ENCODE assay signal across 11 cellular contexts in the genomic region with DNA sequence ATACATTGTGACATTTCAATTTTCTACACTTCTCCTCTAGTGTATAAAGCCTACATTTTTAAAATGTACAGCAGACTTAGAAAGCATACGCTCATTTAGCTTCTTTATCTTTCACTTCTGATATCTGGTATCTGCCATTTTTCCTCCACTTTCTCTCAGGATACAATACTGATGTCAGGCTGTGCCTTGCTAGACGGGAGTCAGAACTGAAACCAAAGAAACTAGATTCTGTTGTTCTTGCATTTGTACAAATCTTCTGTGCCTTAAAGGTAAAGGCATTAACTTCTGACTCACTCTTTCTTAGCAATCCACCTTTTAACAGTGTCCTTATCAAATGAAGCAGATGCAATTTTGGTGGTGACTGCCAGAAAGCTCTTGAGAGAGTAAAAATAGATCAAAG.
"Had no signal": no experiment of that assay in that cellular context is flagged by ENCODE, and none has a peak within 500 bp of the region (broad histone marks: within the 10 kb centered on the region; RNA-seq: fewer than 3 reads in every experiment).

No MANE protein-coding gene starts in this region.

- H3K9me3 ChIP-seq: tibial artery, uterus had no signal

- DNase-seq: activated CD4-positive, alpha-beta T cell treated with anti-CD3 and anti-CD28 coated beads for 4 hours; activated naive CD4-positive, alpha-beta T cell; aorta; foreskin melanocyte; head of caudate nucleus; kidney; stimulated activated CD4-positive, alpha-beta T cell treated with anti-CD3 and anti-CD28 coated beads, Interleukin-4, amount 100 ng/mL, for 24 hours; T-helper 9 cell; tibial artery; uterus had no signal

- H3K27me3 ChIP-seq: tibial artery, uterus had no signal

- H3K4me3 ChIP-seq: tibial artery, uterus had no signal

- H3K4me3 Mint-ChIP-seq: activated T-helper 1 cell treated with anti-CD3 and anti-CD28 coated beads, Interleukin-12 subunit alpha, Interleukin-12 subunit beta, Interleukin-2, Interleukin-4 antibody, amounts not matched to agents 30 ng/mL and 10 ng/mL and 1 ng/mL, durations not matched to agents 14 hours and 24 hours and 36 hours had no signal

- H3K4me1 ChIP-seq: tibial artery, uterus had no signal

- H3K27ac Mint-ChIP-seq: activated T-helper 1 cell treated with anti-CD3 and anti-CD28 coated beads, Interleukin-12 subunit alpha, Interleukin-12 subunit beta, Interleukin-2, Interleukin-4 antibody, amounts not matched to agents 30 ng/mL and 10 ng/mL and 1 ng/mL, durations not matched to agents 14 hours and 24 hours and 36 hours had no signal

- H3K36me3 ChIP-seq: tibial artery, uterus had no signal

- H3K27ac ChIP-seq: tibial artery, uterus had no signal
